20 cellular contexts compared by ENCODE assay signal in the genomic region with DNA sequence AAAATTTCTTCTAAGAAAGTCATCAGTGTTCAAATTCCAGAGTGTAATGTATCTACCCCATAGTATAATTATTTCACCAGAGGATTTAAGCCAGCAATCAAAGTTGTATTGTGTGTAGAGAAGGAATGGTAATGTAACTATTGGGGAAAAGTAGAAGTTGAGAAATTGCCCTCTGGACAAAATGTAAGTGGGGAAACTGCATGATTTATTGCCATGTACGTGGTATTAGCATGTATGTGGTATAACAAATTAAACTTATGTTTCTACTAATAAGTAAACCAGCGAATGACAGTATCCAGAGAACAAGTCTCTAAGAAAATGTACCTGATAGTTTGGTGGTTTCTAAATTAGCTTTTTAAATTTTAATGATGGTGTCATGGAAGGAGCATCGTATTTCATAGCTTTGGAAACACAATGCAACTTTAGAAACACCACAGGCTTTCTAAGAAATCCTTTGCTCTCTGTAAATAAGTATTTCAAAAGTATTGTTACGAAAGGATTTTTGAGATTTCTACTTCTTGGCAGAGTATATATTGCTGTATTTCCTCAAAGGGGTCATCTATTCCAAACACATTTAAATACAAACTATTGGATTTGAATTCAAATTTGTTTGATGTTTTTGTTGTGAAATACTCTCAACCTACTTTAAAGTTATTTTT.
"Had no signal": no experiment of that assay in that cellular context is flagged by ENCODE, and none has a peak within 500 bp of the region (broad histone marks: within the 10 kb centered on the region; RNA-seq: fewer than 3 reads in every experiment).

No MANE protein-coding gene starts in this region.

- H3K27me3 Mint-ChIP-seq: memory B cell; naive B cell; stimulated activated naive B cell treated with anti-CD40 and anti-IgM and Interleukin-4, amounts not matched to agents 10 μg/mL and 1 μg/mL and 100 μg/mL, for 72 hours had no signal

- H2AFZ ChIP-seq: hepatocyte had no signal

- H3K9me3 ChIP-seq: lower lobe of right lung, psoas muscle, sigmoid colon, stomach had no signal

- H3K4me3 ChIP-seq: hepatocyte, left ventricle myocardium inferior, lower lobe of right lung, psoas muscle, sigmoid colon, skin epidermis, stomach had no signal

- H3K36me3 Mint-ChIP-seq: memory B cell; naive B cell; stimulated activated naive B cell treated with anti-CD40 and anti-IgM and Interleukin-4, amounts not matched to agents 10 μg/mL and 1 μg/mL and 100 μg/mL, for 72 hours had no signal

- H3K27me3 ChIP-seq: hepatocyte, sigmoid colon, stomach had no signal

- DNase-seq: effector memory CD4-positive, alpha-beta T cell; foreskin melanocyte; head of caudate nucleus; kidney; left cardiac atrium; left ventricle myocardium inferior; lower lobe of right lung; naive B cell; psoas muscle; sigmoid colon; stimulated activated CD4-positive, alpha-beta T cell treated with anti-CD3 and anti-CD28 coated beads, Interleukin-2, amount 100 ng/mL, for 24 hours; stimulated activated CD4-positive, alpha-beta T cell treated with anti-CD3 and anti-CD28 coated beads, Interleukin-4, amount 100 ng/mL, for 4 hours; stimulated activated naive B cell treated with anti-CD40 and anti-IgM and Interleukin-4, amounts not matched to agents 10 μg/mL and 1 μg/mL and 100 μg/mL, for 72 hours; stomach; trophoblast cell had no signal

- ATAC-seq: esophagus mucosa; left cardiac atrium; lower lobe of right lung; psoas muscle; stimulated activated naive B cell treated with anti-CD40 and anti-IgM and Interleukin-4, amounts not matched to agents 10 μg/mL and 1 μg/mL and 100 μg/mL, for 72 hours had no signal

- H3K36me3 ChIP-seq: left ventricle myocardium inferior, lower lobe of right lung, sigmoid colon, stomach had no signal

- H3K4me1 ChIP-seq: left ventricle myocardium inferior, lower lobe of right lung, psoas muscle, sigmoid colon, stomach had no signal

- H3K9me3 Mint-ChIP-seq: memory B cell had no signal

- H3K4me1 Mint-ChIP-seq: memory B cell; naive B cell; stimulated activated naive B cell treated with anti-CD40 and anti-IgM and Interleukin-4, amounts not matched to agents 10 μg/mL and 1 μg/mL and 100 μg/mL, for 72 hours had no signal

- H3K4me3 Mint-ChIP-seq: memory B cell; naive B cell; nephron; stimulated activated naive B cell treated with anti-CD40 and anti-IgM and Interleukin-4, amounts not matched to agents 10 μg/mL and 1 μg/mL and 100 μg/mL, for 72 hours had no signal

- H3K4me2 ChIP-seq: hepatocyte had no signal

- H3K27ac ChIP-seq: hepatocyte, lower lobe of right lung, psoas muscle, sigmoid colon, skin epidermis, stomach had no signal

- H3K27ac Mint-ChIP-seq: memory B cell; naive B cell; stimulated activated naive B cell treated with anti-CD40 and anti-IgM and Interleukin-4, amounts not matched to agents 10 μg/mL and 1 μg/mL and 100 μg/mL, for 72 hours had no signal
